In the genomic region with DNA sequence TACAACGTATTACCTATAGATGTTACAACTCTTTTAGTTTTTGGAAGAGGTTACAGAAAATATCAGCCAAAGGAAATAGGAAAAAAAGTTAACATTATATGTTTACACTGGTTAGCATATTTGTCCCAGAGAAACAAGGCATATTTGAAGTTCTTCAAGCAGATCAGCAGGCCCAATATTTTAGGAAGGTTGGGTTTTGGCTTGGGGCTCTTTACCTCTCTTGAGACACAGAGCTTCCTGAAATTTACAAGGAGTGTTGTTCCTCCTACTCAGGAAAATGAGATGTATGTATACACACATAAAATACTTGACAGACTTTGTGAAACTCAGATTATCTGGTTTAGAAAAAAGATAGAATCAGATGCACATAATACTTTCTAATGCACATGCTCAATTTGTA, we compare ENCODE assay signal across 27 cellular contexts.
"Had no signal": no experiment of that assay in that cellular context is flagged by ENCODE, and none has a peak within 500 bp of the region (broad histone marks: within the 10 kb centered on the region; RNA-seq: fewer than 3 reads in every experiment).

No MANE protein-coding gene starts in this region.

- H3K36me3 Mint-ChIP-seq: naive thymus-derived CD8-positive, alpha-beta T cell; stimulated activated naive B cell treated with anti-CD40 and anti-IgM and Interleukin-4, amounts not matched to agents 10 μg/mL and 1 μg/mL and 100 μg/mL, for 72 hours had no signal

- ATAC-seq: esophagus mucosa; gastrocnemius medialis; left lobe of liver; naive thymus-derived CD8-positive, alpha-beta T cell; psoas muscle; right cardiac atrium; stimulated activated naive B cell treated with anti-CD40 and anti-IgM and Interleukin-4, amounts not matched to agents 10 μg/mL and 1 μg/mL and 100 μg/mL, for 72 hours; upper lobe of right lung had no signal

- DNase-seq: colonic mucosa; effector CD8-positive, alpha-beta T cell; endodermal cell; foreskin fibroblast; gastrocnemius medialis; head of caudate nucleus; kidney; mesendoderm; naive thymus-derived CD8-positive, alpha-beta T cell; nephron progenitor cell; nucleus accumbens; posterior cingulate gyrus; psoas muscle; right cardiac atrium; sigmoid colon; spleen; stimulated activated naive B cell treated with anti-CD40 and anti-IgM and Interleukin-4, amounts not matched to agents 10 μg/mL and 1 μg/mL and 100 μg/mL, for 72 hours; transverse colon; upper lobe of right lung; uterus had no signal

- H3K4me1 ChIP-seq: colonic mucosa, gastrocnemius medialis, psoas muscle, sigmoid colon, spleen, suprapubic skin, transverse colon, upper lobe of right lung, uterus had no signal

- H3K27ac Mint-ChIP-seq: dendritic cell treated with granulocyte-macrophage colony-stimulating factor and Interleukin-4, amounts not matched to agents 40 ng/mL and 50 ng/mL, for 4 days; endodermal cell; naive thymus-derived CD8-positive, alpha-beta T cell; nephron progenitor cell; stimulated activated naive B cell treated with anti-CD40 and anti-IgM and Interleukin-4, amounts not matched to agents 10 μg/mL and 1 μg/mL and 100 μg/mL, for 72 hours; stimulated activated naive CD8-positive, alpha-beta T cell treated with anti-CD3 and anti-CD28 coated beads, Interleukin-15, Interleukin-2, amounts not matched to agents 100 ng/mL and 50 ng/mL, for 24 hours had no signal

- H3K36me3 ChIP-seq: colonic mucosa, gastrocnemius medialis, sigmoid colon, spleen, suprapubic skin, transverse colon, upper lobe of right lung, uterus had no signal

- H3K9me3 ChIP-seq: colonic mucosa, gastrocnemius medialis, psoas muscle, sigmoid colon, spleen, suprapubic skin, transverse colon, upper lobe of right lung, uterus had no signal

- H3K4me3 ChIP-seq: colonic mucosa, gastrocnemius medialis, lung, psoas muscle, sigmoid colon, spleen, suprapubic skin, transverse colon, upper lobe of right lung, uterus had no signal

- H3K4me1 Mint-ChIP-seq: naive thymus-derived CD8-positive, alpha-beta T cell; nephron progenitor cell; stimulated activated naive B cell treated with anti-CD40 and anti-IgM and Interleukin-4, amounts not matched to agents 10 μg/mL and 1 μg/mL and 100 μg/mL, for 72 hours had no signal

- H3K27me3 ChIP-seq: colonic mucosa, gastrocnemius medialis, sigmoid colon, spleen, suprapubic skin, transverse colon, upper lobe of right lung, uterus had no signal

- H3K9me3 Mint-ChIP-seq: dendritic cell treated with granulocyte-macrophage colony-stimulating factor and Interleukin-4, amounts not matched to agents 40 ng/mL and 50 ng/mL, for 4 days; endodermal cell; stimulated activated naive B cell treated with anti-CD40 and anti-IgM and Interleukin-4, amounts not matched to agents 10 μg/mL and 1 μg/mL and 100 μg/mL, for 72 hours; stimulated activated naive CD8-positive, alpha-beta T cell treated with anti-CD3 and anti-CD28 coated beads, Interleukin-15, Interleukin-2, amounts not matched to agents 100 ng/mL and 50 ng/mL, for 24 hours had no signal

- H3K4me3 Mint-ChIP-seq: dendritic cell treated with granulocyte-macrophage colony-stimulating factor and Interleukin-4, amounts not matched to agents 40 ng/mL and 50 ng/mL, for 4 days; endodermal cell; naive thymus-derived CD8-positive, alpha-beta T cell; nephron progenitor cell; stimulated activated naive B cell treated with anti-CD40 and anti-IgM and Interleukin-4, amounts not matched to agents 10 μg/mL and 1 μg/mL and 100 μg/mL, for 72 hours; stimulated activated naive CD8-positive, alpha-beta T cell treated with anti-CD3 and anti-CD28 coated beads, Interleukin-15, Interleukin-2, amounts not matched to agents 100 ng/mL and 50 ng/mL, for 24 hours had no signal

- H3K27me3 Mint-ChIP-seq: dendritic cell treated with granulocyte-macrophage colony-stimulating factor and Interleukin-4, amounts not matched to agents 40 ng/mL and 50 ng/mL, for 4 days; stimulated activated naive B cell treated with anti-CD40 and anti-IgM and Interleukin-4, amounts not matched to agents 10 μg/mL and 1 μg/mL and 100 μg/mL, for 72 hours had no signal

- H3K27ac ChIP-seq: colonic mucosa, epithelial cell of prostate, gastrocnemius medialis, psoas muscle, sigmoid colon, spleen, suprapubic skin, transverse colon, upper lobe of right lung, uterus had no signal
